ENCODE assay signal across 12 cellular contexts in the genomic region with DNA sequence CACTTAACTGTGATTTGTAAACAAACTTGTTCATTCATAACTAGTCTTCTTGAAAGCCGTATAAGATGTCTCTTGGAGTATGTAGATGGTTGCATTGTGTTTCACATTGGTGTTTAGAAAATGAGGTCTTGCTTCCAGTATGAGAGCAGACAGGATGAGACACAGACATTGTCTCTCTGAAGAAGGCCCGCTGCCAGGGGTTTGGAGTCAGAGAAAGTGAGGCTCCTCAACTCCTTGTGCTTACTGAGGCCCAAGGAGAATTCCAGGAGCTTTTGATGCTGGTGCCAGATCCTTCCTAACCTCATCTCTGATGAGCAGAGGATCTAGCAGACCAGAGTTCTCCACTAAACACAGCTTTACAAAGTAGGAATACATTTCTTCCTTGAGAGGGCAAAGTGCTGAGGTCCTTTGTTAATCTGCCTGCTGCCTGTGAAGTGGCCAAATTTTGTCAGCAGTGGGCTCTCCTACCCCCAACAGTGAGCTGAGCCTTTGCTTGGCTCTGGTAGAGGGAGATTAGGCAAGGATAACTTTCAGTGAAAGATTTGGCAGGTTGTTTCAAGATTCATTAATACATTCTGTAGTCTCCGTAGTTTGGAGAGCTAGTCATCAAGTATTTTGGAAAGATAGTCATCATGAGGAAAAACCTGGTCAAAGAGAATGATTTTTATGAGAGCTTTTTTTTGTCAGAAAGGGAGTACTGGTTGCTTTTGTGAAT. TPM values are rescaled to one million over a fixed set of nuclear protein-coding genes. Genes with fewer than 3 reads are reported as not detected.
DNase-seq lines count a peak whose midpoint lies in the region; ATAC-seq lines count a peak whose summit lies in the region.
"Had no signal": no experiment of that assay in that cellular context is flagged by ENCODE, and none has a peak within 500 bp of the region (broad histone marks: within the 10 kb centered on the region; RNA-seq: fewer than 3 reads in every experiment).

No MANE protein-coding gene starts in this region.

- ATAC-seq in right cardiac atrium (no peak), Right ventricle myocardium inferior (no peak), HG03378 (IDR thresholded peaks at IDR 0.05; ENCODE audit: unreplicated experiment) (no peak), HG02759 (IDR thresholded peaks at IDR 0.05; ENCODE audit: unreplicated experiment) (no peak), GM18858 (IDR thresholded peaks at IDR 0.05; ENCODE audit: unreplicated experiment) (no peak)
- no peak for ATAC-seq in effector memory CD8-positive, alpha-beta T cell (replicated peaks)

- peaks cover 30 to 50% of the 10 kb centered on the region in 2 donors for H3K4me1 Mint-ChIP-seq in effector memory CD8-positive, alpha-beta T cell (ENCODE audit: low read depth in 2 of 2)

- peak overlapping the region; percentile 27 for H3K27ac ChIP-seq in right cardiac atrium (ENCODE audit: low read length)
- no peak overlapping the region for H3K27ac ChIP-seq in trophoblast cell (ENCODE audit: low read depth, low read length)
- H3K27ac ChIP-seq: BLaER1, epithelial cell of prostate had no signal

- peaks cover 19 to 34% of the 10 kb centered on the region in 2 experiments for H3K36me3 ChIP-seq in trophoblast cell (ENCODE audit: control insufficient read depth in 1 of 2, insufficient read depth in 2 of 2, low read length in 2 of 2)

- H3K27me3 Mint-ChIP-seq in effector memory CD8-positive, alpha-beta T cell = no peaks in the 10 kb centered on the region

- H2BK5ac ChIP-seq in trophoblast cell (ENCODE audit: low read depth, low read length, poor library complexity) = no peak overlapping the region

- H3K9ac ChIP-seq in trophoblast cell (ENCODE audit: low read length) = no peak overlapping the region
- H3K9ac ChIP-seq: BLaER1 had no signal

- no peak overlapping the region for H4K91ac ChIP-seq in trophoblast cell (ENCODE audit: low read depth, low read length)

- no peak overlapping the region for H3K14ac ChIP-seq in trophoblast cell (ENCODE audit: low read length)

- no peak overlapping the region for H2BK12ac ChIP-seq in trophoblast cell (ENCODE audit: low read length)

- 66% methylated on average over 3 of the region's 3 CpGs for WGBS in right cardiac atrium
- WGBS in trophoblast cell (ENCODE audit: extremely low coverage, insufficient coverage, insufficient read length) = no CpG with 5 or more reads among the region's 3 CpGs

- H3K36me3 Mint-ChIP-seq in effector memory CD8-positive, alpha-beta T cell (ENCODE audit: insufficient read depth) = peaks cover 96% of the 10 kb centered on the region

- H3K27me3 ChIP-seq in right cardiac atrium (ENCODE audit: control insufficient read depth, insufficient read depth) (no peaks in the 10 kb centered on the region), trophoblast cell (ENCODE audit: insufficient read depth, low read length) (no peaks in the 10 kb centered on the region)
- H3K27me3 ChIP-seq: BLaER1 had no signal

- no peak overlapping the region for H2AK5ac ChIP-seq in trophoblast cell (ENCODE audit: low read length)

- H2AFZ ChIP-seq in trophoblast cell (ENCODE audit: insufficient read depth, low read length, poor library complexity) = no peak overlapping the region

- no peaks in the 10 kb centered on the region for H3K79me1 ChIP-seq in trophoblast cell (ENCODE audit: low read length)

- H3K23ac ChIP-seq in trophoblast cell (ENCODE audit: low read length) = no peak overlapping the region

- intact Hi-C loops in right cardiac atrium (cut with DNase I) (no loop called here), Right ventricle myocardium inferior (cut with DNase I) (no loop called here)

- H3K18ac ChIP-seq in trophoblast cell (ENCODE audit: low read length) = no peak overlapping the region

- H3K4me2 ChIP-seq in trophoblast cell (ENCODE audit: low read length) = no peak overlapping the region
- H3K4me2 ChIP-seq: BLaER1 had no signal

- DNase-seq in right cardiac atrium = no peak
- DNase-seq in Right ventricle myocardium inferior (ENCODE audit: missing footprints) = no peak
- DNase-seq in effector memory CD8-positive, alpha-beta T cell = no peak
- DNase-seq in trophoblast cell = no peak
- no peak for DNase-seq in AG08396 (ENCODE audit: low spot score)
- DNase-seq: MV-4-11 had no signal

- peak overlapping the region; percentile 34 for H3K4ac ChIP-seq in trophoblast cell (ENCODE audit: low read depth, low read length)

- H3K9me3 ChIP-seq in right cardiac atrium (ENCODE audit: control insufficient read depth, low read length) = no peaks in the 10 kb centered on the region
- no peaks in the 10 kb centered on the region for H3K9me3 ChIP-seq in trophoblast cell (ENCODE audit: insufficient read depth, low read depth, low read length)
- H3K9me3 ChIP-seq: BLaER1 had no signal

- no peak overlapping the region for H2BK120ac ChIP-seq in trophoblast cell (ENCODE audit: insufficient read depth, low read length, poor library complexity)

- no peak overlapping the region for H3K4me3 Mint-ChIP-seq in effector memory CD8-positive, alpha-beta T cell

- no peaks in the 10 kb centered on the region for H3K9me3 Mint-ChIP-seq in effector memory CD8-positive, alpha-beta T cell

- peaks cover 7% of the 10 kb centered on the region for H3K4me1 ChIP-seq in right cardiac atrium (ENCODE audit: control insufficient read depth, insufficient read depth, low read length)
- peaks cover 0 to 7% of the 10 kb centered on the region in 2 experiments for H3K4me1 ChIP-seq in trophoblast cell (ENCODE audit: control insufficient read depth in 1 of 2, insufficient read depth in 2 of 2, low read length in 2 of 2)

- peak overlapping the region; percentile 51 to 79 for H3K27ac Mint-ChIP-seq in effector memory CD8-positive, alpha-beta T cell

- H3K4me3 ChIP-seq in right cardiac atrium (ENCODE audit: low read length) (no peak overlapping the region), trophoblast cell (ENCODE audit: low read depth, low read length) (no peak overlapping the region)
- H3K4me3 ChIP-seq: BLaER1 had no signal

- H4K12ac ChIP-seq in trophoblast cell (ENCODE audit: low read depth, low read length) = no peak overlapping the region

- H3K79me2 ChIP-seq in trophoblast cell (ENCODE audit: control insufficient read depth, insufficient read depth, low read length, poor library complexity) = peaks cover 4% of the 10 kb centered on the region

- H4K8ac ChIP-seq in trophoblast cell (ENCODE audit: low read depth, low read length) = no peak overlapping the region

RNA-seq across cellular contexts. Expression of a gene that starts 9.7 kb away (rescaled TPM):
- 100 to 1,000 TPM in 1 of 4 donors, 10 to 100 TPM in 3; 71.9 to 110 (median 84.3) TPM for total RNA-seq in right cardiac atrium
- polyA plus RNA-seq in right cardiac atrium = 47.0 TPM
- 64.8 TPM for total RNA-seq in Right ventricle myocardium inferior
- polyA plus RNA-seq in trophoblast cell (2013) = 107 and 109 TPM in 2 replicates

RNA-seq across cellular contexts. Expression of a gene that starts 29.3 kb away (rescaled TPM):
- total RNA-seq in right cardiac atrium (under 1 TPM in 2 of 4 donors, not detected in 2; 0.20 to 0.64 TPM), Right ventricle myocardium inferior (0.43 TPM)
- not detected for polyA plus RNA-seq in right cardiac atrium
- 0.04 and 0.11 TPM in 2 replicates for polyA plus RNA-seq in trophoblast cell (2013)
- total RNA-seq: SK-MEL-5 had no signal
